8 cellular contexts compared by ENCODE assay signal in the genomic region with DNA sequence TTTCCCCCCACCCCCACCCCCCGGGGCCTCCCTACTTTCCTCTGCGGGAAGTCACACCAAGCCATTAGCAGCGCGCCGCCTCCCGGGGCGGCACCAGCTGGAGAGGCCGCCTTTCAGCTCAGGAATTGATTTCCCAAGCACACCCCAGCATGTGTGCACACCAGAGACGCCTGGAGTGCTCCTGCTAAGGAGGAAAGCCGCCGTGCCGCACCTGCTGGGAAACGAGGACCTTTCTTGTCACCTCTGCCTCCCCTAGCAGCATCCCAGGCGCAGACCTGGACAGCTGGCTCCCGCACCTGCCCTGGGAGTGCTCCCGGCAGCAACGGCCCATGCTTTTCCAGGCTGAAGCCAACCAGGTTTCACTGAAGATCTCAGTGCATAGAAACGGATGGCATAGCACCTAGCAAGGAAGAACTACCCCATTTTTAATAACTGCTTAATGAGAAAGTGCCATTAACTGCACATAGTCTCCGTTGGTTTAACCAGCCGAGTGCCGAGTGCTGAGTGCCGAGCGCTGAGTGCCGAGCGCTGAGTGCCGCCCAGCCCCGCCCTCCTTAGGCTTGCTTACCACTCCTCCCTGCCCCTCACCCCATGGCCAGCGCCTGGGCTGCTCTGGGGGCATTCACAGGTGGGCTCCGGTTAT.
A peak's percentile ranks its signal among the peaks of the same experiment; 100 is the strongest.
DNase-seq lines count a peak whose midpoint lies in the region; ATAC-seq and TF ChIP-seq lines count a peak whose summit lies in the region.

No MANE protein-coding gene starts in this region.

- CTCF ChIA-PET in activated CD8-positive, alpha-beta T cell treated with anti-CD3 and anti-CD28 coated beads for 36 hours (lab: Charles Lee), result interaction anchor here (0.8 to 1.7 kb wide), 3 partner anchors 21 to 355 kb away, joined by 3 to 7 read pairs (median 4); no protein-coding TSS in a partner anchor

- POLR2A ChIA-PET in activated CD8-positive, alpha-beta T cell treated with anti-CD3 and anti-CD28 coated beads for 36 hours (lab: Charles Lee), result no interaction called here

- H3K9ac ChIP-seq in rectal smooth muscle tissue (ENCODE audit: low read length), result no peak overlapping the region

- H3K4me1 Mint-ChIP-seq in activated CD8-positive, alpha-beta T cell treated with anti-CD3 and anti-CD28 coated beads for 36 hours (ENCODE audit: low read depth), result peaks cover 8% of the 10 kb centered on the region

- peak; percentile 45 for DNase-seq in Right ventricle myocardium inferior (ENCODE audit: missing footprints)
- no peak for DNase-seq in cardiac septum (ENCODE audit: low spot score)
- peak; percentile 7 for DNase-seq in activated CD8-positive, alpha-beta T cell treated with anti-CD3 and anti-CD28 coated beads for 36 hours
- DNase-seq in hepatic stellate cell (ENCODE audit: low spot score), result peak; percentile 49

- H3K27me3 ChIP-seq in rectal smooth muscle tissue (ENCODE audit: control insufficient read depth, insufficient read depth, low read length), result peaks cover 3% of the 10 kb centered on the region

- TF ChIP-seq CTCF in activated CD8-positive, alpha-beta T cell treated with anti-CD3 and anti-CD28 coated beads for 36 hours (IDR thresholded peaks at IDR 0.05), result no peak

- H3K36me3 ChIP-seq in rectal smooth muscle tissue (ENCODE audit: control insufficient read depth, insufficient read depth, low read length), result no peaks in the 10 kb centered on the region

- H3K4me3 ChIP-seq in rectal smooth muscle tissue (ENCODE audit: low read length), result peak overlapping the region; percentile 60

- no peak overlapping the region for H3K4me3 Mint-ChIP-seq in activated CD8-positive, alpha-beta T cell treated with anti-CD3 and anti-CD28 coated beads for 36 hours

- no peak overlapping the region for H3K27ac Mint-ChIP-seq in activated CD8-positive, alpha-beta T cell treated with anti-CD3 and anti-CD28 coated beads for 36 hours

- H3K27me3 Mint-ChIP-seq in activated CD8-positive, alpha-beta T cell treated with anti-CD3 and anti-CD28 coated beads for 36 hours, result peaks cover 46% of the 10 kb centered on the region

- intact Hi-C loops in Right ventricle myocardium inferior (cut with DNase I), result no loop called here
- intact Hi-C loops in cardiac septum (cut with DNase I), result no loop called here
- intact Hi-C loops in activated CD8-positive, alpha-beta T cell treated with anti-CD3 and anti-CD28 coated beads for 36 hours (cut with micrococcal nuclease), result no loop called here

- peak overlapping the region; percentile 24 for H3K27ac ChIP-seq in rectal smooth muscle tissue (ENCODE audit: low read depth, low read length)

- no peaks in the 10 kb centered on the region for H3K9me3 Mint-ChIP-seq in activated CD8-positive, alpha-beta T cell treated with anti-CD3 and anti-CD28 coated beads for 36 hours

- ATAC-seq in Right ventricle myocardium inferior (peak; percentile 62), GM21723 (IDR thresholded peaks at IDR 0.05; ENCODE audit: unreplicated experiment) (no peak), HG02588 (IDR thresholded peaks at IDR 0.05; ENCODE audit: unreplicated experiment) (no peak), GM19035 (IDR thresholded peaks at IDR 0.05; ENCODE audit: unreplicated experiment) (no peak)
- ATAC-seq in activated CD8-positive, alpha-beta T cell treated with anti-CD3 and anti-CD28 coated beads for 36 hours, result no peak

- no peaks in the 10 kb centered on the region for H3K36me3 Mint-ChIP-seq in activated CD8-positive, alpha-beta T cell treated with anti-CD3 and anti-CD28 coated beads for 36 hours (ENCODE audit: low read depth)

- peaks cover 11% of the 10 kb centered on the region for H3K4me1 ChIP-seq in rectal smooth muscle tissue (ENCODE audit: control insufficient read depth, insufficient read depth, low read length)
